1 cellular context compared by ENCODE assay signal in genomic region chr16:55408656-55409055, GRCh38.
TF ChIP-seq lines count a peak whose summit lies in the region.

No MANE protein-coding gene starts in this region.

TF ChIP-seq in WTC11, 78 proteins besides CTCF, POLR2A, EP300 and RAD21 (continued from another document):
- TF ChIP-seq STAT6 (CRISPR knock-in tag; conservative IDR thresholded peaks at IDR 0.05; ENCODE audit: low read depth) (no peak), SMAD3 (CRISPR knock-in tag; IDR thresholded peaks at IDR 0.05; ENCODE audit: borderline replicate concordance) (no peak), TCF7 (CRISPR knock-in tag; IDR thresholded peaks at IDR 0.05; ENCODE audit: low read depth) (no peak), TEAD1 (CRISPR knock-in tag; IDR thresholded peaks at IDR 0.05) (no peak), NR3C1 (CRISPR knock-in tag; conservative IDR thresholded peaks at IDR 0.05; ENCODE audit: low read depth) (no peak), OVOL2 (CRISPR knock-in tag; IDR thresholded peaks at IDR 0.05; ENCODE audit: borderline replicate concordance) (no peak), SOX15 (CRISPR knock-in tag; IDR thresholded peaks at IDR 0.05) (no peak), ZNF232 (CRISPR knock-in tag; IDR thresholded peaks at IDR 0.05) (no peak), SP1 (CRISPR knock-in tag; conservative IDR thresholded peaks at IDR 0.05) (no peak), MLX (CRISPR knock-in tag; IDR thresholded peaks at IDR 0.05) (no peak), ELF4 (CRISPR knock-in tag; IDR thresholded peaks at IDR 0.05; ENCODE audit: low read depth) (no peak), HMGA2 (CRISPR knock-in tag; IDR thresholded peaks at IDR 0.05) (no peak), ZNF219 (CRISPR knock-in tag; IDR thresholded peaks at IDR 0.05; ENCODE audit: borderline replicate concordance) (no peak)
